In genomic region chr3:145776782-145777408, GRCh38 we compare ENCODE assay signal across 8 cellular contexts.
DNase-seq lines count a peak whose midpoint lies in the region; ATAC-seq, FAIRE-seq and TF ChIP-seq lines count a peak whose summit lies in the region.

No MANE protein-coding gene starts in this region.

- H3K4me3 ChIP-seq in H1 (ENCODE audit: extremely low read depth in 1 of 4, insufficient read depth in 2 of 4, low read depth in 3 of 4, low read length in 4 of 4) = no peak overlapping the region

- CTCF ChIA-PET in Calu3 (lab: Charles Lee) (interaction anchor here (0.6 to 2.7 kb wide), 14 partner anchors 9 to 1805 kb away, joined by 3 to 17 read pairs (median 3); no protein-coding TSS in a partner anchor), H1 (lab: Charles Lee; ENCODE audit: partially characterized antibody) (interaction anchor here (0.7 to 3.3 kb wide), 24 partner anchors 8 to 550 kb away, joined by 3 to 23 read pairs (median 4); no protein-coding TSS in a partner anchor)

- H3K9me3 Mint-ChIP-seq in Calu3 (ENCODE audit: low read depth, unreplicated experiment) (no peaks in the 10 kb centered on the region), nephron progenitor cell (no peaks in the 10 kb centered on the region)

- no peaks in the 10 kb centered on the region for H3K4me1 Mint-ChIP-seq in Calu3 (ENCODE audit: low read depth, unreplicated experiment)
- no peaks in the 10 kb centered on the region for H3K4me1 Mint-ChIP-seq in nephron progenitor cell

- H2BK15ac ChIP-seq in H1 (ENCODE audit: low read length) = no peak overlapping the region

- peak; percentile 83 for TF ChIP-seq CTCF in Calu3 (IDR thresholded peaks at IDR 0.05; ENCODE audit: unreplicated experiment)
- peak in 2 of 3 experiments; percentile 72 to 75; a peak in 3 of 4 replicates for TF ChIP-seq CTCF in H1 (IDR thresholded peaks at IDR 0.05; ENCODE audit: control extremely low read depth in 1 of 3, insufficient read depth in 1 of 3, low read depth in 1 of 3, low read length in 3 of 3)
- peak; percentile 65 for TF ChIP-seq CTCF in nephron progenitor cell (IDR thresholded peaks at IDR 0.05)

- H3K4me1 ChIP-seq in H1 (replicated peaks in 1 of 4; ENCODE audit: control insufficient read depth in 3 of 4, insufficient read depth in 4 of 4, low read length in 3 of 4) = no peaks in the 10 kb centered on the region

- no peaks in the 10 kb centered on the region for H4K20me1 ChIP-seq in H1 (replicated peaks in 1 of 2; ENCODE audit: control insufficient read depth in 1 of 2, insufficient read depth in 2 of 2, low read length in 2 of 2)

- POLR2A ChIA-PET in H1 (lab: Charles Lee; ENCODE audit: partially characterized antibody) = no interaction called here

- peak; percentile 76 for FAIRE-seq in H1 (lab: Jason Lieb, UNC)

- H4K8ac ChIP-seq in H1 (ENCODE audit: extremely low read depth, insufficient read depth, low read length) = no peak overlapping the region

- no peaks in the 10 kb centered on the region for H3K27me3 Mint-ChIP-seq in Calu3 (ENCODE audit: unreplicated experiment)
- H3K27me3 Mint-ChIP-seq in nephron progenitor cell (ENCODE audit: low read depth, poor library complexity) = no peaks in the 10 kb centered on the region

- no peak overlapping the region for H4K91ac ChIP-seq in H1 (replicated peaks; ENCODE audit: insufficient read length, low read length)

- 80% methylated on average over 4 of the region's 4 CpGs; no CpG with 5 or more reads in 1 of the 2 experiments for whole genome bisulfite sequencing in H1 (ENCODE audit: extremely low coverage in 1 of 2, insufficient coverage in 1 of 2, insufficient read length in 1 of 2, insufficient replicate concordance in 2 of 2, low coverage in 1 of 2, low lambda C conversion rate in 2 of 2, missing lambda C conversion rate in 1 of 2), 2 experiments

- H3K18ac ChIP-seq in H1 (ENCODE audit: extremely low read depth, low read length) = no peak overlapping the region

- H2AK5ac ChIP-seq in H1 (ENCODE audit: low read depth, low read length) = no peak overlapping the region

- no peak for TF ChIP-seq POLR2A in H1 (IDR thresholded peaks at IDR 0.05; ENCODE audit: control extremely low read depth in 1 of 2, low read depth in 2 of 2, low read length in 2 of 2)

- no peak for TF ChIP-seq EP300 in H1 (IDR thresholded peaks at IDR 0.05; ENCODE audit: borderline replicate concordance in 1 of 2, low read depth in 2 of 2, low read length in 2 of 2)

- H3K56ac ChIP-seq in H1 (replicated peaks; ENCODE audit: insufficient read length, low read depth, low read length) = no peak overlapping the region

- no peak overlapping the region for H3K23ac ChIP-seq in H1 (ENCODE audit: insufficient read length)

- H3K4me2 ChIP-seq in H1 (ENCODE audit: insufficient read depth in 1 of 2, low read depth in 2 of 2, low read length in 2 of 2) = no peak overlapping the region

- H2BK5ac ChIP-seq in H1 (ENCODE audit: low read depth, low read length) = no peak overlapping the region

- no peak overlapping the region for H2BK20ac ChIP-seq in H1 (ENCODE audit: low read length)

- H3K9me3 ChIP-seq in H1 (ENCODE audit: insufficient read depth in 2 of 2, low read depth in 1 of 2, low read length in 1 of 2) = no peaks in the 10 kb centered on the region

- H3K27ac ChIP-seq in H1 (ENCODE audit: low read depth, low read length) = no peak overlapping the region

- no peaks in the 10 kb centered on the region for H3K23me2 ChIP-seq in H1 (ENCODE audit: low read depth, low read length)

- no peaks in the 10 kb centered on the region for H3K79me1 ChIP-seq in H1 (ENCODE audit: low read depth, low read length)

- TF ChIP-seq RAD21 in H1 (IDR thresholded peaks at IDR 0.05 in 1 of 2, conservative IDR thresholded peaks at IDR 0.05 in 1 of 2; ENCODE audit: low read depth in 2 of 2, low read length in 2 of 2) = peak; percentile 90 to 91

- no peak overlapping the region for H2AFZ ChIP-seq in H1 (ENCODE audit: low read length)

- H3K27ac Mint-ChIP-seq in Calu3 (ENCODE audit: unreplicated experiment) (no peak overlapping the region), nephron progenitor cell (no peak overlapping the region)

- intact Hi-C loops in Calu3 (cut with micrococcal nuclease; ENCODE audit: unreplicated experiment) = loop anchor here (1.0 to 5.0 kb wide), 7 partner anchors 138 to 550 kb away; no protein-coding TSS in a partner anchor

- H4K5ac ChIP-seq in H1 (ENCODE audit: insufficient read length, low read depth, low read length) = no peak overlapping the region

- no peaks in the 10 kb centered on the region for H3K27me3 ChIP-seq in H1 (replicated peaks in 1 of 4; ENCODE audit: control insufficient read depth in 3 of 4, extremely low read depth in 1 of 4, insufficient read depth in 3 of 4, low read length in 3 of 4)

- H3K14ac ChIP-seq in H1 (ENCODE audit: insufficient read length) = no peak overlapping the region

- H2BK120ac ChIP-seq in H1 (replicated peaks; ENCODE audit: low read depth, low read length) = no peak overlapping the region

- H2BK12ac ChIP-seq in H1 (ENCODE audit: low read depth, low read length) = no peak overlapping the region

- ATAC-seq in GM18517 (IDR thresholded peaks at IDR 0.05; ENCODE audit: unreplicated experiment) (peak; percentile 71), HG03378 (IDR thresholded peaks at IDR 0.05; ENCODE audit: unreplicated experiment) (peak; percentile 71), GM21381 (IDR thresholded peaks at IDR 0.05; ENCODE audit: unreplicated experiment) (no peak)

- H3K4ac ChIP-seq in H1 (replicated peaks; ENCODE audit: insufficient read length, low read depth, low read length) = no peak overlapping the region

- no peak overlapping the region for H3K9ac ChIP-seq in H1 (replicated peaks in 1 of 4; ENCODE audit: extremely low read depth in 1 of 4, low read depth in 3 of 4, low read length in 3 of 4)

- no peaks in the 10 kb centered on the region for H3K36me3 Mint-ChIP-seq in Calu3 (ENCODE audit: insufficient read depth, unreplicated experiment)
- H3K36me3 Mint-ChIP-seq in nephron progenitor cell (ENCODE audit: low read depth) = no peaks in the 10 kb centered on the region

- no peaks in the 10 kb centered on the region for H3K79me2 ChIP-seq in H1 (ENCODE audit: control insufficient read depth in 1 of 2, insufficient read depth in 2 of 2, low read length in 2 of 2)

- BruUV-seq in Calu3 (replicated peaks; lab: Mats Ljungman, UMichigan) = no TSS peak

- no peak overlapping the region for H3K4me3 Mint-ChIP-seq in Calu3 (ENCODE audit: low read depth, unreplicated experiment)
- no peak overlapping the region for H3K4me3 Mint-ChIP-seq in nephron progenitor cell

- DNase-seq in Calu3 (peak; percentile 84), NCI-H82 treated with DMSO at 0.1 percent for 48 hours (lab: John Stamatoyannopoulos, UW; ENCODE audit: unreplicated experiment) (peak; percentile 36), H1 (ENCODE audit: low read depth in 1 of 2, low spot score in 2 of 2) (peak; percentile 13 to 70), nephron progenitor cell (peak; percentile 54)
- DNase-seq in activated T-cell treated with anti-CD3 and anti-CD28 coated beads, Interleukin-2, amount 50 U/mL, for 1 hour = no peak

- no peaks in the 10 kb centered on the region for H3K36me3 ChIP-seq in H1 (ENCODE audit: control insufficient read depth in 2 of 4, insufficient read depth in 4 of 4, low read length in 3 of 4)

TF ChIP-seq in H1, 55 proteins besides CTCF, POLR2A, EP300 and RAD21:
- TF ChIP-seq KDM1A (IDR thresholded peaks at IDR 0.05; ENCODE audit: borderline replicate concordance, low read length) (no peak), JUND (IDR thresholded peaks at IDR 0.05; ENCODE audit: low read length) (0 out of 2 replicates have a peak, but pooled peaks have one; percentile 13), TAF1 (IDR thresholded peaks at IDR 0.05; ENCODE audit: low read depth, low read length) (no peak), JUN (IDR thresholded peaks at IDR 0.05; ENCODE audit: low read depth, low read length) (no peak), SIX5 (IDR thresholded peaks at IDR 0.05; ENCODE audit: low read depth, low read length) (no peak), TBP (IDR thresholded peaks at IDR 0.05; ENCODE audit: low read depth, low read length) (no peak), RBBP5 (IDR thresholded peaks at IDR 0.05; ENCODE audit: borderline replicate concordance, low read depth, low read length) (no peak)
